ENCODE assay signal across 9 cellular contexts in genomic region chr3:123605789-123606234, GRCh38. TPM values are rescaled to one million over a fixed set of nuclear protein-coding genes. Genes with fewer than 3 reads are reported as not detected.
DNase-seq lines count a peak whose midpoint lies in the region; ATAC-seq and TF ChIP-seq lines count a peak whose summit lies in the region.
"Had no signal": no experiment of that assay in that cellular context is flagged by ENCODE, and none has a peak within 500 bp of the region (broad histone marks: within the 10 kb centered on the region; RNA-seq: fewer than 3 reads in every experiment).

No MANE protein-coding gene starts in this region.

- DNase-seq in AG10803 (ENCODE audit: low read depth): peak; percentile 17
- peak; percentile 62 to 83 for DNase-seq in foreskin keratinocyte
- no peak for DNase-seq in stimulated activated CD4-positive, alpha-beta T cell treated with anti-CD3 and anti-CD28 coated beads, Interleukin-2, amount 100 ng/mL, for 24 hours
- no peak for DNase-seq in NCI-H1048 (lab: John Stamatoyannopoulos, UW)
- DNase-seq: NCI-H774 had no signal

- ATAC-seq in GM19467 (IDR thresholded peaks at IDR 0.05; ENCODE audit: unreplicated experiment) (peak; percentile 48), HG03565 (IDR thresholded peaks at IDR 0.05; ENCODE audit: unreplicated experiment) (peak; percentile 68), foreskin keratinocyte (peak; percentile 58), GM21360 (IDR thresholded peaks at IDR 0.05; ENCODE audit: unreplicated experiment) (no peak)
- ATAC-seq in activated CD4-positive, CD25-positive, alpha-beta regulatory T cell treated with anti-CD3 and anti-CD28 coated beads, Interleukin-2, amount 50 U/mL, for 24 hours: no peak

- H3K27me3 ChIP-seq in foreskin keratinocyte: no peaks in the 10 kb centered on the region

- peak overlapping the region; percentile 79 for H3K27ac ChIP-seq in foreskin keratinocyte

- TF ChIP-seq CTCF in AG10803 (conservative IDR thresholded peaks at IDR 0.05; ENCODE audit: low read length): no peak
- no peak for TF ChIP-seq CTCF in foreskin keratinocyte (conservative IDR thresholded peaks at IDR 0.05)

- no peak overlapping the region for H3K4me3 ChIP-seq in AG10803 (ENCODE audit: low read length)

- peaks cover 48% of the 10 kb centered on the region for H3K4me1 ChIP-seq in foreskin keratinocyte

RNA-seq across cellular contexts. Expression of gene HACD2, which starts 21.0 kb away (rescaled TPM):
- 61.6 and 69.3 TPM in 2 replicates for total RNA-seq in foreskin keratinocyte
- polyA plus RNA-seq in foreskin keratinocyte: 21.3 and 22.9 TPM in 2 replicates

Comparison
In these comparisons a context has a peak if more than half of its experiments do, and no peak if none do; other contexts are left out.
1. DNase-seq: peak in AG10803 (single experiment) and foreskin keratinocyte (2 of 2); none in stimulated activated CD4-positive, alpha-beta T cell treated with anti-CD3 and anti-CD28 coated beads, Interleukin-2, amount 100 ng/mL, for 24 hours (0 of 2) and NCI-H1048 (single experiment).
2. ATAC-seq: peak in GM19467 (single experiment), HG03565 (single experiment) and foreskin keratinocyte (single experiment); none in GM21360 (single experiment) and activated CD4-positive, CD25-positive, alpha-beta regulatory T cell treated with anti-CD3 and anti-CD28 coated beads, Interleukin-2, amount 50 U/mL, for 24 hours (0 of 2).